In genomic region chr1:150576367-150576711, GRCh38 we compare ENCODE assay signal across 9 cellular contexts. TPM values are rescaled to one million over a fixed set of nuclear protein-coding genes. Genes with fewer than 3 reads are reported as not detected.
A peak's percentile ranks its signal among the peaks of the same experiment; 100 is the strongest.
DNase-seq lines count a peak whose midpoint lies in the region; ATAC-seq, FAIRE-seq and TF ChIP-seq lines count a peak whose summit lies in the region.
"Had no signal": no experiment of that assay in that cellular context is flagged by ENCODE, and none has a peak within 500 bp of the region (broad histone marks: within the 10 kb centered on the region; RNA-seq: fewer than 3 reads in every experiment).

No MANE protein-coding gene starts in this region.

- peaks cover 77% of the 10 kb centered on the region for H4K20me1 ChIP-seq in SK-N-SH (ENCODE audit: insufficient read depth)

- peaks cover 79% of the 10 kb centered on the region for H3K36me3 Mint-ChIP-seq in activated T-helper 2 cell treated with anti-CD3 and anti-CD28 coated beads, Interferon-gamma antibody, Interleukin-2, Interleukin-4, amounts not matched to agents 10 μg/mL and 5 μg/mL and 100 μg/mL, durations not matched to agents 14 hours and 24 hours and 36 hours (ENCODE audit: low read depth)
- peaks cover 50 to 60% (median 54%) of the 10 kb centered on the region in 3 donors for H3K36me3 Mint-ChIP-seq in immature natural killer cell

- H3K9me3 ChIP-seq in SK-N-SH = no peaks in the 10 kb centered on the region

- POLR2A ChIA-PET in SK-N-SH (lab: Yijun Ruan, JAX) = interaction anchor here (7.0 kb wide), 1 partner anchor 11 kb away, joined by 149 read pairs; no protein-coding TSS in a partner anchor

- H3K9me2 ChIP-seq in SK-N-SH = no peaks in the 10 kb centered on the region

- no peak for ATAC-seq in SK-N-SH treated with all-trans-retinoic acid at 6 μM for 48 hours
- no peak for ATAC-seq in stimulated activated naive CD8-positive, alpha-beta T cell treated with anti-CD3 and anti-CD28 coated beads, Interleukin-15, amount 100 ng/mL, for 72 hours

- peak overlapping the region; percentile 95 to 98; a peak in 3 of 4 replicates for H3K4me3 ChIP-seq in SK-N-SH (ENCODE audit: low read depth in 2 of 2, low read length in 1 of 2)

- H3F3A ChIP-seq in SK-N-SH (replicated peaks; ENCODE audit: insufficient read depth) = peaks cover 75% of the 10 kb centered on the region

- H3K27me3 ChIP-seq in SK-N-SH (ENCODE audit: insufficient read depth) = no peaks in the 10 kb centered on the region

- no peak for TF ChIP-seq CTCF in SK-N-SH (IDR thresholded peaks at IDR 0.05)

- H3K9ac ChIP-seq in SK-N-SH = peak overlapping the region; percentile 100

- H3K27ac Mint-ChIP-seq in activated T-helper 2 cell treated with anti-CD3 and anti-CD28 coated beads, Interferon-gamma antibody, Interleukin-2, Interleukin-4, amounts not matched to agents 10 μg/mL and 5 μg/mL and 100 μg/mL, durations not matched to agents 14 hours and 24 hours and 36 hours = peak overlapping the region; percentile 72
- H3K27ac Mint-ChIP-seq in immature natural killer cell = peak overlapping the region; percentile 89 to 98 (median 96)
- peak overlapping the region; percentile 80 to 100 for H3K27ac Mint-ChIP-seq in stimulated activated naive CD8-positive, alpha-beta T cell treated with anti-CD3 and anti-CD28 coated beads, Interleukin-15, amount 100 ng/mL, for 72 hours

- DNase-seq in SK-N-SH (no peak), immature natural killer cell (no peak), HTR-8/SVneo (ENCODE audit: insufficient read length, low spot score) (no peak), SW480 (ENCODE audit: low spot score) (no peak), T1000 (lab: John Stamatoyannopoulos, UW) (no peak)
- no peak for DNase-seq in activated T-helper 2 cell treated with anti-CD3 and anti-CD28 coated beads, Interferon-gamma antibody, Interleukin-2, Interleukin-4, amounts not matched to agents 10 μg/mL and 5 μg/mL and 100 μg/mL, durations not matched to agents 14 hours and 24 hours and 36 hours (ENCODE audit: low spot score)
- no peak for DNase-seq in stimulated activated naive CD8-positive, alpha-beta T cell treated with anti-CD3 and anti-CD28 coated beads, Interleukin-15, amount 100 ng/mL, for 72 hours

- H3K79me2 ChIP-seq in SK-N-SH (ENCODE audit: insufficient read depth) = peaks cover 98% of the 10 kb centered on the region

- H3K4me3 Mint-ChIP-seq in activated T-helper 2 cell treated with anti-CD3 and anti-CD28 coated beads, Interferon-gamma antibody, Interleukin-2, Interleukin-4, amounts not matched to agents 10 μg/mL and 5 μg/mL and 100 μg/mL, durations not matched to agents 14 hours and 24 hours and 36 hours (ENCODE audit: low read depth) = peak overlapping the region; percentile 98
- H3K4me3 Mint-ChIP-seq in immature natural killer cell = peak overlapping the region; percentile 96 to 99 (median 98)
- peak overlapping the region; percentile 93 to 97 for H3K4me3 Mint-ChIP-seq in stimulated activated naive CD8-positive, alpha-beta T cell treated with anti-CD3 and anti-CD28 coated beads, Interleukin-15, amount 100 ng/mL, for 72 hours

- no peaks in the 10 kb centered on the region for H3K27me3 Mint-ChIP-seq in activated T-helper 2 cell treated with anti-CD3 and anti-CD28 coated beads, Interferon-gamma antibody, Interleukin-2, Interleukin-4, amounts not matched to agents 10 μg/mL and 5 μg/mL and 100 μg/mL, durations not matched to agents 14 hours and 24 hours and 36 hours (ENCODE audit: low read depth)
- H3K27me3 Mint-ChIP-seq in immature natural killer cell (ENCODE audit: low read depth in 3 of 3) = peaks cover 11 to 50% (median 35%) of the 10 kb centered on the region in 3 donors
- H3K27me3 Mint-ChIP-seq in stimulated activated naive CD8-positive, alpha-beta T cell treated with anti-CD3 and anti-CD28 coated beads, Interleukin-15, amount 100 ng/mL, for 72 hours = no peaks in the 10 kb centered on the region

- peak overlapping the region; percentile 89 for H3K4me2 ChIP-seq in SK-N-SH

- CTCF ChIA-PET in SK-N-SH (lab: Yijun Ruan, JAX) = interaction anchor here (1.2 to 13.4 kb wide), 3 partner anchors 9 to 44 kb away, joined by 4 to 142 read pairs (median 9); no protein-coding TSS in a partner anchor

- no peaks in the 10 kb centered on the region for H3K9me3 Mint-ChIP-seq in activated T-helper 2 cell treated with anti-CD3 and anti-CD28 coated beads, Interferon-gamma antibody, Interleukin-2, Interleukin-4, amounts not matched to agents 10 μg/mL and 5 μg/mL and 100 μg/mL, durations not matched to agents 14 hours and 24 hours and 36 hours
- no peaks in the 10 kb centered on the region for H3K9me3 Mint-ChIP-seq in immature natural killer cell
- H3K9me3 Mint-ChIP-seq in stimulated activated naive CD8-positive, alpha-beta T cell treated with anti-CD3 and anti-CD28 coated beads, Interleukin-15, amount 100 ng/mL, for 72 hours = no peaks in the 10 kb centered on the region

- peaks cover 42% of the 10 kb centered on the region for H3K4me1 Mint-ChIP-seq in activated T-helper 2 cell treated with anti-CD3 and anti-CD28 coated beads, Interferon-gamma antibody, Interleukin-2, Interleukin-4, amounts not matched to agents 10 μg/mL and 5 μg/mL and 100 μg/mL, durations not matched to agents 14 hours and 24 hours and 36 hours (ENCODE audit: low read depth)
- H3K4me1 Mint-ChIP-seq in immature natural killer cell = peaks cover 72% of the 10 kb centered on the region in 2 donors
- H3K4me1 Mint-ChIP-seq in stimulated activated naive CD8-positive, alpha-beta T cell treated with anti-CD3 and anti-CD28 coated beads, Interleukin-15, amount 100 ng/mL, for 72 hours = peaks cover 52% of the 10 kb centered on the region

- H3K36me3 ChIP-seq in SK-N-SH (replicated peaks in 1 of 2; ENCODE audit: control insufficient read depth in 1 of 2, insufficient read depth in 2 of 2, low read length in 1 of 2) = peaks cover 58 to 75% of the 10 kb centered on the region in 2 experiments

- H3K27ac ChIP-seq in SK-N-SH (ENCODE audit: low read depth in 2 of 2, low read length in 1 of 2) = peak overlapping the region; percentile 41 to 100; a peak in 3 of 4 replicates

- 5% methylated on average over 4 of the region's 4 CpGs for WGBS in SK-N-SH (ENCODE audit: low lambda C conversion rate)

- no peak overlapping the region for H2AFZ ChIP-seq in SK-N-SH (ENCODE audit: low read depth)

- H3K4me1 ChIP-seq in SK-N-SH (ENCODE audit: control insufficient read depth in 1 of 2, insufficient read depth in 2 of 2, low read depth in 1 of 2, low read length in 1 of 2) = peaks cover 15 to 28% of the 10 kb centered on the region in 2 experiments; a peak in 3 of 4 replicates

- FAIRE-seq in HTR-8/SVneo (lab: Jason Lieb, UNC) = no peak
- FAIRE-seq: A204.1 had no signal

- no peak for TF ChIP-seq RAD21 in SK-N-SH (IDR thresholded peaks at IDR 0.05; ENCODE audit: low read length)

- TF ChIP-seq EP300 in SK-N-SH (IDR thresholded peaks at IDR 0.05; ENCODE audit: borderline replicate concordance in 1 of 2, low read depth in 1 of 2, low read length in 1 of 2) = no peak

- intact Hi-C loops in activated T-helper 2 cell treated with anti-CD3 and anti-CD28 coated beads, Interferon-gamma antibody, Interleukin-2, Interleukin-4, amounts not matched to agents 10 μg/mL and 5 μg/mL and 100 μg/mL, durations not matched to agents 14 hours and 24 hours and 36 hours (cut with micrococcal nuclease) = no loop called here

TF ChIP-seq in SK-N-SH, 30 proteins besides CTCF, POLR2A, EP300 and RAD21:
- TF ChIP-seq JUND (IDR thresholded peaks at IDR 0.05) (no peak), POLR2AphosphoS5 (IDR thresholded peaks at IDR 0.05; ENCODE audit: low read depth, low read length) (no peak)
TF ChIP-seq in SK-N-SH: peak in this region for 0.

TF ChIP-seq in SK-N-SH treated with all-trans-retinoic acid at 6 μM for 48 hours, 23 proteins besides CTCF, POLR2A, EP300 and RAD21 (continues in another document):
- TF ChIP-seq GLIS3 (CRISPR knock-in tag; IDR thresholded peaks at IDR 0.05) (no peak), TCF4 (CRISPR knock-in tag; IDR thresholded peaks at IDR 0.05; ENCODE audit: borderline replicate concordance) (no peak), ZNF565 (CRISPR knock-in tag; conservative IDR thresholded peaks at IDR 0.05; ENCODE audit: low read depth) (no peak), CSDC2 (CRISPR knock-in tag; IDR thresholded peaks at IDR 0.05) (no peak), CREB5 (CRISPR knock-in tag; IDR thresholded peaks at IDR 0.05; ENCODE audit: low read depth) (no peak)

RNA-seq across cellular contexts. Expression of gene MCL1, which starts 3.1 kb away (rescaled TPM):
- polyA plus RNA-seq in SK-N-SH (2012; rRNA removed) (110 and 131 TPM in 2 replicates), immature natural killer cell (100 to 1,000 TPM in 1 of 3 donors, 10 to 100 TPM in 2; 44.2 to 113 (median 73.0) TPM)
- 70.8 and 82.9 TPM in 2 replicates for polyA plus RNA-seq in SK-N-SH (2012; cell fraction: cytosol; rRNA removed)
- polyA plus RNA-seq in SK-N-SH (2012; cell fraction: nucleus; rRNA removed) = 354 and 429 TPM in 2 replicates
- 217 and 221 TPM in 2 replicates for total RNA-seq in activated T-helper 2 cell treated with anti-CD3 and anti-CD28 coated beads, Interferon-gamma antibody, Interleukin-2, Interleukin-4, amounts not matched to agents 10 μg/mL and 5 μg/mL and 100 μg/mL, durations not matched to agents 14 hours and 24 hours and 36 hours

RNA-seq across cellular contexts. Expression of gene ADAMTSL4, which starts 27.1 kb away (rescaled TPM):
- polyA plus RNA-seq in SK-N-SH (2012; rRNA removed) = 2.4 and 3.4 TPM in 2 replicates
- 1.9 and 3.0 TPM in 2 replicates for polyA plus RNA-seq in SK-N-SH (2012; cell fraction: cytosol; rRNA removed)
- polyA plus RNA-seq in SK-N-SH (2012; cell fraction: nucleus; rRNA removed) = 11.2 and 16.1 TPM in 2 replicates
- 2.7 and 2.9 TPM in 2 replicates for total RNA-seq in activated T-helper 2 cell treated with anti-CD3 and anti-CD28 coated beads, Interferon-gamma antibody, Interleukin-2, Interleukin-4, amounts not matched to agents 10 μg/mL and 5 μg/mL and 100 μg/mL, durations not matched to agents 14 hours and 24 hours and 36 hours
- not detected for polyA plus RNA-seq in immature natural killer cell

RNA-seq across cellular contexts. Expression of gene ENSA, which starts 53.1 kb away (rescaled TPM):
- polyA plus RNA-seq in SK-N-SH (2012; rRNA removed) (47.4 and 56.3 TPM in 2 replicates), immature natural killer cell (10 to 100 TPM; 52.2 to 97.5 (median 82.3) TPM)
- polyA plus RNA-seq in SK-N-SH (2012; cell fraction: cytosol; rRNA removed) = 62.5 and 74.7 TPM in 2 replicates
- 32.5 and 33.7 TPM in 2 replicates for polyA plus RNA-seq in SK-N-SH (2012; cell fraction: nucleus; rRNA removed)
- 252 and 253 TPM in 2 replicates for total RNA-seq in activated T-helper 2 cell treated with anti-CD3 and anti-CD28 coated beads, Interferon-gamma antibody, Interleukin-2, Interleukin-4, amounts not matched to agents 10 μg/mL and 5 μg/mL and 100 μg/mL, durations not matched to agents 14 hours and 24 hours and 36 hours
